Comparison of ENCODE assay signal across 8 cellular contexts in genomic region chr15:43511012-43511885, GRCh38. TPM values are rescaled to one million over a fixed set of nuclear protein-coding genes. Genes with fewer than 3 reads are reported as not detected.
DNase-seq lines count a peak whose midpoint lies in the region; ATAC-seq and TF ChIP-seq lines count a peak whose summit lies in the region.

No MANE protein-coding gene starts in this region.

- peak overlapping the region in 1 of 3 experiments; percentile 69; a peak in 2 of 7 replicates for H3K27ac Mint-ChIP-seq in H9

- DNase-seq in Caki2 (ENCODE audit: low read depth) (peak; percentile 46), H9 (peak; percentile 63), Peyer's patch (no peak), mammary epithelial cell (no peak), mesendoderm (peak; percentile 76), transverse colon (no peak), GM19238 (ENCODE audit: insufficient read length, low spot score) (no peak)

- no peak for TF ChIP-seq EP300 in transverse colon (IDR thresholded peaks at IDR 0.05; ENCODE audit: low read depth)

- dilution Hi-C loops in mammary epithelial cell (cut with HindIII; ENCODE audit: low sequenced_read_pairs), result loop anchor here (5.0 kb wide), 1 partner anchor 94 kb away; no protein-coding TSS in a partner anchor

- H3K4me3 Mint-ChIP-seq in H9, result peak overlapping the region; percentile 60 to 93

- no peak overlapping the region for H3K18ac ChIP-seq in H9 (ENCODE audit: insufficient read length, low read depth, low read length)
- no peak overlapping the region for H3K18ac ChIP-seq in mesendoderm (ENCODE audit: low read length)

- no peak overlapping the region for H2BK12ac ChIP-seq in H9 (ENCODE audit: insufficient read length, low read depth, low read length)

- H3K14ac ChIP-seq in H9 (ENCODE audit: insufficient read depth, low read length), result no peak overlapping the region

- CTCF ChIA-PET in mammary epithelial cell (lab: Charles Lee; ENCODE audit: low non-redundant PET), result interaction anchor here (0.6 to 2.8 kb wide), 2 partner anchors 70 to 1034 kb away, joined by 3 to 14 read pairs; no protein-coding TSS in a partner anchor

- no CpG with 5 or more reads among the region's 39 CpGs for WGBS in H9 (ENCODE audit: extremely low coverage, insufficient read length, low lambda C conversion rate)
- WGBS in mammary epithelial cell (ENCODE audit: low coverage, missing lambda C conversion rate), result 27% methylated on average over 18 of the region's 39 CpGs
- no CpG with 5 or more reads among the region's 39 CpGs for WGBS in mesendoderm (ENCODE audit: extremely low coverage, insufficient coverage, low lambda C conversion rate)
- 12 to 29% methylated on average over 11 to 31 of the region's 39 CpGs for WGBS in transverse colon (ENCODE audit: low coverage in 1 of 2), 2 donors

- intact Hi-C loops in mammary epithelial cell (cut with micrococcal nuclease), result no loop called here
- intact Hi-C loops in transverse colon (cut with DNase I; ENCODE audit: low total_unique reads), result no loop called here

- H3K9me3 ChIP-seq in H9 (ENCODE audit: control insufficient read depth, low read depth, low read length) (no peaks in the 10 kb centered on the region), Peyer's patch (no peaks in the 10 kb centered on the region), mammary epithelial cell (replicated peaks; ENCODE audit: insufficient read depth, low read length) (no peaks in the 10 kb centered on the region), transverse colon (no peaks in the 10 kb centered on the region)

- H2AK5ac ChIP-seq in H9 (ENCODE audit: insufficient read length, low read length) (no peak overlapping the region), mesendoderm (ENCODE audit: low read length) (no peak overlapping the region)

- no peak overlapping the region for H3T11ph ChIP-seq in H9 (ENCODE audit: low read length)

- H3K4me2 ChIP-seq in H9 (ENCODE audit: insufficient read depth, insufficient read length, low read length), result peak overlapping the region; percentile 66
- peak overlapping the region; percentile 88 for H3K4me2 ChIP-seq in mammary epithelial cell (ENCODE audit: insufficient read depth, low read depth, low read length)
- peak overlapping the region; percentile 85 for H3K4me2 ChIP-seq in mesendoderm (ENCODE audit: low read length)

- H3K79me2 ChIP-seq in H9 (ENCODE audit: insufficient read depth, low read length) (no peaks in the 10 kb centered on the region), mammary epithelial cell (ENCODE audit: insufficient read depth, low read length) (no peaks in the 10 kb centered on the region), mesendoderm (ENCODE audit: control insufficient read depth, insufficient read depth, low read length) (no peaks in the 10 kb centered on the region)

- H2AFZ ChIP-seq in H9 (ENCODE audit: low read length) (no peak overlapping the region), mammary epithelial cell (ENCODE audit: low read depth, low read length) (peak overlapping the region; percentile 91)

- H3K23ac ChIP-seq in H9 (ENCODE audit: insufficient read length, low read depth, low read length), result no peak overlapping the region
- H3K23ac ChIP-seq in mesendoderm (ENCODE audit: low read length), result no peak overlapping the region

- H3K36me3 Mint-ChIP-seq in H9 (ENCODE audit: insufficient read depth in 1 of 3, low read depth in 3 of 3), result no peaks in the 10 kb centered on the region

- H2BK5ac ChIP-seq in H9 (ENCODE audit: insufficient read length, low read length) (no peak overlapping the region), mesendoderm (ENCODE audit: low read length) (no peak overlapping the region)

- no peaks in the 10 kb centered on the region for H4K20me1 ChIP-seq in H9 (ENCODE audit: control insufficient read depth, insufficient read depth, insufficient read length)
- H4K20me1 ChIP-seq in mammary epithelial cell (ENCODE audit: insufficient read depth, low read length), result no peaks in the 10 kb centered on the region

- peak overlapping the region; percentile 54 to 65 (median 60) for H3K4me3 ChIP-seq in Peyer's patch
- peak overlapping the region; percentile 34 to 72 (median 54) for H3K4me3 ChIP-seq in mammary epithelial cell (replicated peaks in 1 of 3; ENCODE audit: insufficient read depth in 1 of 3, low read depth in 2 of 3, low read length in 3 of 3)
- H3K4me3 ChIP-seq in mesendoderm (ENCODE audit: low read length), result peak overlapping the region; percentile 18
- H3K4me3 ChIP-seq in transverse colon, result peak overlapping the region; percentile 28 to 67 (median 50)

- H3K79me1 ChIP-seq in H9 (ENCODE audit: insufficient read depth, low read depth, low read length, poor library complexity, severe bottlenecking) (no peaks in the 10 kb centered on the region), mesendoderm (ENCODE audit: low read length) (no peaks in the 10 kb centered on the region)

- no peak overlapping the region for H3K56ac ChIP-seq in H9 (ENCODE audit: insufficient read length, low read depth, low read length)
- H3K56ac ChIP-seq in mesendoderm (ENCODE audit: low read length), result no peak overlapping the region

- H4K8ac ChIP-seq in H9 (replicated peaks; ENCODE audit: insufficient read length, low read depth, low read length) (no peak overlapping the region), mesendoderm (ENCODE audit: low read depth, low read length) (no peak overlapping the region)

- no peak overlapping the region for H2BK20ac ChIP-seq in H9 (ENCODE audit: low read depth, low read length, poor library complexity, severe bottlenecking)

- H3K9me3 Mint-ChIP-seq in H9, result no peaks in the 10 kb centered on the region

- H3K4ac ChIP-seq in H9 (ENCODE audit: low read depth, low read length) (no peak overlapping the region), mesendoderm (ENCODE audit: low read depth, low read length) (no peak overlapping the region)

- peaks cover 12% of the 10 kb centered on the region; the same call in 1 of the 2 replicates for H3K27me3 ChIP-seq in H9 (ENCODE audit: insufficient read depth, low read length)
- no peaks in the 10 kb centered on the region for H3K27me3 ChIP-seq in Peyer's patch
- H3K27me3 ChIP-seq in mammary epithelial cell (ENCODE audit: insufficient read depth, low read length), result no peaks in the 10 kb centered on the region
- no peaks in the 10 kb centered on the region for H3K27me3 ChIP-seq in mesendoderm (ENCODE audit: insufficient read depth, low read length, poor library complexity)
- H3K27me3 ChIP-seq in transverse colon, result no peaks in the 10 kb centered on the region

- H3K9ac ChIP-seq in H9 (ENCODE audit: extremely low read depth, insufficient read length, low read length) (no peak overlapping the region), mammary epithelial cell (ENCODE audit: insufficient read depth, low read length) (peak overlapping the region; percentile 12), mesendoderm (ENCODE audit: low read length) (no peak overlapping the region)

- H3K23me2 ChIP-seq in H9 (ENCODE audit: insufficient read length, low read depth, low read length, poor library complexity, severe bottlenecking), result peaks cover 13% of the 10 kb centered on the region

- no peak overlapping the region for H4K91ac ChIP-seq in H9 (ENCODE audit: insufficient read length, low read depth, low read length)

- no peak for TF ChIP-seq POLR2A in Peyer's patch (IDR thresholded peaks at IDR 0.05)
- TF ChIP-seq POLR2A in transverse colon (IDR thresholded peaks at IDR 0.05), result no peak

- peaks cover 23 to 51% of the 10 kb centered on the region in 2 experiments for H3K4me1 Mint-ChIP-seq in H9

- H2BK15ac ChIP-seq in H9 (ENCODE audit: low read depth, low read length) (no peak overlapping the region), mesendoderm (replicated peaks; ENCODE audit: low read depth) (no peak overlapping the region)

- H4K5ac ChIP-seq in H9 (ENCODE audit: insufficient read length, low read depth, low read length) (no peak overlapping the region), mesendoderm (ENCODE audit: low read length) (no peak overlapping the region)

- TF ChIP-seq CTCF in H9 (conservative IDR thresholded peaks at IDR 0.05) (peak; percentile 43; the same call in 2 of the 3 replicates), Peyer's patch (IDR thresholded peaks at IDR 0.05) (peak in 2 of 6 experiments; percentile 1 to 13), mammary epithelial cell (conservative IDR thresholded peaks at IDR 0.05 in 1 of 2, IDR thresholded peaks at IDR 0.05 in 1 of 2; ENCODE audit: extremely low read depth in 1 of 2, insufficient read depth in 1 of 2, low read depth in 1 of 2, low read length in 2 of 2) (peak; percentile 15 to 35), transverse colon (IDR thresholded peaks at IDR 0.05) (peak in 2 of 5 experiments; percentile 20 to 22)

- no peak for ATAC-seq in activated CD4-positive, CD25-positive, alpha-beta regulatory T cell treated with anti-CD3 and anti-CD28 coated beads, Interleukin-2, amount 50 U/mL, for 24 hours

- BruUV-seq in mammary epithelial cell (replicated peaks; lab: Mats Ljungman, UMichigan), result no TSS peak

- H3K27ac ChIP-seq in H9 (ENCODE audit: insufficient read length, low read depth, low read length) (no peak overlapping the region), Peyer's patch (peak overlapping the region in 2 of 4 donors; percentile 71 to 73), mammary epithelial cell (ENCODE audit: insufficient read depth, low read depth, low read length) (no peak overlapping the region), mesendoderm (ENCODE audit: low read depth, low read length) (no peak overlapping the region), transverse colon (peak overlapping the region; percentile 6 to 92 (median 82))

- no peaks in the 10 kb centered on the region; the same call in 1 of the 2 replicates for H3K4me1 ChIP-seq in H9 (ENCODE audit: insufficient read depth, low read length)
- H3K4me1 ChIP-seq in Peyer's patch, result peaks cover 0 to 28% (median 4%) of the 10 kb centered on the region in 4 donors
- peaks cover 14% of the 10 kb centered on the region for H3K4me1 ChIP-seq in mammary epithelial cell (ENCODE audit: insufficient read depth, low read length)
- peaks cover 9% of the 10 kb centered on the region for H3K4me1 ChIP-seq in mesendoderm (ENCODE audit: control insufficient read depth, low read depth, low read length)
- peaks cover 10 to 49% (median 23%) of the 10 kb centered on the region in 4 donors for H3K4me1 ChIP-seq in transverse colon

- in situ Hi-C loops in Caki2 (cut with HindIII; ENCODE audit: low pct_unique_long_range_greater_than_20kb, low sequenced_read_pairs), result no loop called here
- in situ Hi-C loops in mammary epithelial cell (cut with MboI; ENCODE audit: low sequenced_read_pairs in 2 of 2), result no loop called here
- in situ Hi-C loops in transverse colon (cut with MboI; ENCODE audit: low pct_ligation_motif_present in 1 of 4, low pct_unique_long_range_greater_than_20kb in 1 of 4, low sequenced_read_pairs in 3 of 4), result no loop called here

- H2BK120ac ChIP-seq in H9 (ENCODE audit: low read depth, low read length, poor library complexity, severe bottlenecking) (no peak overlapping the region), mesendoderm (ENCODE audit: low read depth, low read length) (no peak overlapping the region)

- H3K27me3 Mint-ChIP-seq in H9 (ENCODE audit: low read depth), result peaks cover 44% of the 10 kb centered on the region

- H3K36me3 ChIP-seq in Peyer's patch, result no peaks in the 10 kb centered on the region
- H3K36me3 ChIP-seq in mammary epithelial cell (ENCODE audit: insufficient read depth, low read length), result no peaks in the 10 kb centered on the region
- no peaks in the 10 kb centered on the region for H3K36me3 ChIP-seq in mesendoderm (ENCODE audit: control insufficient read depth, insufficient read depth, low read length)
- no peaks in the 10 kb centered on the region for H3K36me3 ChIP-seq in transverse colon

RNA-seq across cellular contexts. Expression of gene MAP1A, which starts 6.2 kb away (rescaled TPM):
- 0.41 and 0.49 TPM in 2 replicates for total RNA-seq in Caki2 (2014; rRNA removed; shearing (Covaris generic); ENCODE audit: low replicate concordance)
- total RNA-seq in H9 (2021) (2.5 TPM in 2 replicates), Peyer's patch (10 to 100 TPM in 1 of 4 donors, 1 to 10 TPM in 3; 1.2 to 14.9 (median 4.4) TPM), mammary epithelial cell (10 to 100 TPM in 1 of 2 donors, under 1 TPM in 1; 0.52 to 12.2 TPM), transverse colon (10 to 100 TPM in 2 of 4 donors, 1 to 10 TPM in 2; 6.3 to 14.6 (median 9.8) TPM)
- polyA plus RNA-seq in mammary epithelial cell, result 1.1 TPM
- 3.8 TPM for polyA minus RNA-seq in mammary epithelial cell
- 0.79 TPM for polyA plus RNA-seq in mesendoderm (2013, experiment 1 of 2)
- 0.77 TPM for polyA plus RNA-seq in mesendoderm (2013, experiment 2 of 2)

RNA-seq across cellular contexts. Expression of gene TP53BP1, which starts 18.3 kb away (rescaled TPM):
- total RNA-seq in Caki2 (2014; rRNA removed; shearing (Covaris generic); ENCODE audit: low replicate concordance), result 31.6 and 35.0 TPM in 2 replicates
- total RNA-seq in H9 (2021), result 74.5 and 81.5 TPM in 2 replicates
- 100 to 1,000 TPM in 1 of 4 donors, 10 to 100 TPM in 2, 1 to 10 TPM in 1; 9.3 to 163 (median 24.6) TPM for total RNA-seq in Peyer's patch
- 10 to 100 TPM; 41.7 to 68.7 TPM for total RNA-seq in mammary epithelial cell
- 23.6 TPM for polyA plus RNA-seq in mammary epithelial cell
- polyA minus RNA-seq in mammary epithelial cell, result 44.6 TPM
- polyA plus RNA-seq in mesendoderm (2013, experiment 1 of 2), result 19.0 TPM
- polyA plus RNA-seq in mesendoderm (2013, experiment 2 of 2), result 19.4 TPM
- total RNA-seq in transverse colon, result 10 to 100 TPM; 25.1 to 40.8 (median 33.7) TPM

Comparison
In these comparisons a context has a peak if more than half of its experiments do, and no peak if none do; other contexts are left out.
1. DNase-seq: peak in Caki2 (single experiment), H9 (single experiment) and mesendoderm (single experiment); none in Peyer's patch (0 of 3), mammary epithelial cell (single experiment), transverse colon (single experiment) and GM19238 (single experiment).
2. H3K27ac ChIP-seq: peak in transverse colon (4 of 4); none in H9 (single experiment), mammary epithelial cell (single experiment) and mesendoderm (single experiment).
3. Peak in every context shown above with its lines, with median percentiles within 50 percentile points of each other: H3K4me2 ChIP-seq and H3K4me3 ChIP-seq.